In genomic region chr6:138377844-138378243, GRCh38 we compare ENCODE assay signal across 23 cellular contexts. TPM values are rescaled to one million over a fixed set of nuclear protein-coding genes. Genes with fewer than 3 reads are reported as not detected.
DNase-seq lines count a peak whose midpoint lies in the region; ATAC-seq lines count a peak whose summit lies in the region.
"Had no signal": no experiment of that assay in that cellular context is flagged by ENCODE, and none has a peak within 500 bp of the region (broad histone marks: within the 10 kb centered on the region; RNA-seq: fewer than 3 reads in every experiment).

SMIM28 (plus strand) TSS chr6:138377905; CDS start chr6:138378073, 168 bp downstream.

- H3K4me3 ChIP-seq in Karpas-422 (ENCODE audit: low read length): no peak within 1 kb of the TSS
- H3K4me3 ChIP-seq: colonic mucosa, PC-9, prostate gland, skin epidermis, transverse colon had no signal

- no peaks in the 10 kb centered on the region for H3K9me2 ChIP-seq in Karpas-422 (replicated peaks; ENCODE audit: insufficient read depth, low read length)

- peak; percentile 92 for ATAC-seq in left lobe of liver
- ATAC-seq in HG03354 (IDR thresholded peaks at IDR 0.05; ENCODE audit: poor library complexity, severe bottlenecking, unreplicated experiment): no peak
- ATAC-seq: CD8-positive, alpha-beta T cell; HCT116; T-cell had no signal

- H3K36me3 ChIP-seq in Karpas-422 (ENCODE audit: insufficient read depth, low read length): no peaks in the 10 kb centered on the region
- H3K36me3 ChIP-seq: colonic mucosa, prostate gland, transverse colon had no signal

- no peaks in the 10 kb centered on the region for H3K4me1 ChIP-seq in Karpas-422 (ENCODE audit: low read length)
- H3K4me1 ChIP-seq: colonic mucosa, prostate gland, transverse colon had no signal

- no peak within 1 kb of the TSS for H3K27ac ChIP-seq in Karpas-422 (ENCODE audit: low read length)
- H3K27ac ChIP-seq: colonic mucosa, PC-9, prostate gland, skin epidermis, transverse colon had no signal

- H3K9me3 ChIP-seq in Karpas-422 (ENCODE audit: low read length): no peaks in the 10 kb centered on the region
- H3K9me3 ChIP-seq: colonic mucosa, prostate gland, transverse colon had no signal

- no peaks in the 10 kb centered on the region for H4K20me1 ChIP-seq in Karpas-422 (ENCODE audit: insufficient read depth, low read depth, low read length)

- H3K4me2 ChIP-seq in Karpas-422 (ENCODE audit: low read depth, low read length, poor library complexity, severe bottlenecking): no peak within 1 kb of the TSS
- H3K4me2 ChIP-seq: PC-9 had no signal

- DNase-seq in DMS153 (lab: John Stamatoyannopoulos, UW) (peak; percentile 38), NCI-H1105 (lab: John Stamatoyannopoulos, UW) (peak; percentile 65), NCI-H345 (lab: John Stamatoyannopoulos, UW) (peak; percentile 67), left lobe of liver (ENCODE audit: low spot score) (peak; percentile 66), NK-92 (lab: John Stamatoyannopoulos, UW; ENCODE audit: unreplicated experiment) (no peak), DMS 273 (lab: John Stamatoyannopoulos, UW; ENCODE audit: unreplicated experiment) (no peak), Karpas-422 (no peak)
- DNase-seq: activated CD4-positive, alpha-beta T cell treated with anti-CD3 and anti-CD28 coated beads, Interleukin-2, amount 10 ng/mL, durations not matched to agents 24 days and 14 days; activated CD8-positive, alpha-beta memory T cell treated with anti-CD3 and anti-CD28 coated beads, Interleukin-2, amount 50 U/mL, for 48 hours; activated effector memory CD4-positive, alpha-beta T cell treated with anti-CD3 and anti-CD28 coated beads, Interleukin-2, amount 50 U/mL, for 16 hours; CD8-positive, alpha-beta T cell; colonic mucosa; NCI-H1694; NCI-H526 treated with DMSO at 0.1 percent for 48 hours; stimulated activated CD4-positive, alpha-beta T cell treated with anti-CD3 and anti-CD28 coated beads, Interleukin-2, amount 100 ng/mL, for 24 hours; T-cell; transverse colon had no signal

- no peak within 1 kb of the TSS for H2AFZ ChIP-seq in Karpas-422 (ENCODE audit: low read length)
- H2AFZ ChIP-seq: PC-9 had no signal

- no peaks in the 10 kb centered on the region for H3K79me2 ChIP-seq in Karpas-422 (ENCODE audit: low read length)

- no peak within 1 kb of the TSS for H3K9ac ChIP-seq in Karpas-422 (ENCODE audit: low read length)

- no peaks in the 10 kb centered on the region for H3K27me3 ChIP-seq in Karpas-422 (ENCODE audit: low read length)
- H3K27me3 ChIP-seq: colonic mucosa, transverse colon had no signal

RNA-seq across cellular contexts. Expression of gene SMIM28, which starts in this region (rescaled TPM):
- total RNA-seq in left lobe of liver: not detected
- not detected in 2 replicates for total RNA-seq in Karpas-422 (2014; rRNA removed; shearing (Covaris generic); ENCODE audit: low replicate concordance)
- total RNA-seq: activated CD4-positive, alpha-beta T cell treated with anti-CD3 and anti-CD28 coated beads, Interleukin-2, amount 10 ng/mL, durations not matched to agents 24 days and 14 days; CD8-positive, alpha-beta T cell; mesothelial cell of epicardium; PC-9; prostate gland; T-cell had no signal

Comparison
In these comparisons a context has a peak if more than half of its experiments do, and no peak if none do; other contexts are left out.
1. Peak in DNase-seq and ATAC-seq in left lobe of liver; RNA of the gene not detected or under 1 TPM.
2. DNase-seq: peak in DMS153 (single experiment), NCI-H1105 (single experiment) and NCI-H345 (single experiment); none in NK-92 (single experiment), DMS 273 (single experiment) and Karpas-422 (single experiment).